ENCODE assay signal across 7 cellular contexts in the genomic region with DNA sequence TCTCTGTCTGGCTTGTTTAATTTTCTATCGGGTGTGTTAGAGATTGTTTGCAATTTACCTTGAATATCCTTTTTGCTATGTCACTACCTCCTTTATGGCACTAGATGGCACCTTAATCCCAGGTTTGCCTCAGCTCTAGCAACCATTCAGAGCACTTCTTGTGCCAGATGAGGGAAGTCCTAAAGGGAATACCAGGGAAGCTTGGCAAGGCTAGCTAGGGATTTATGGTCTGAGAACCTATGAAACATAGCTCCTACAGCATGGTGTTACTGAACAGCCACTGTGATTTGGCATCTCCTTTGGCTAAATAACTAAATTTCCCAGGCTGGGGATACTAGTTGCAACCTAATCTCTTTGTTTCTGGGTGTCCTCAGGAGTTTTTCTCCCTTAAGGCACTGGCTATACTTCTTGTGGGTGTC.
DNase-seq lines count a peak whose midpoint lies in the region; ATAC-seq, FAIRE-seq and TF ChIP-seq lines count a peak whose summit lies in the region.

No MANE protein-coding gene starts in this region.

- peaks cover 0 to 10% (median 4%) of the 10 kb centered on the region in 3 donors for H3K4me1 ChIP-seq in pancreas

- ATAC-seq in GM21576 (IDR thresholded peaks at IDR 0.05; ENCODE audit: unreplicated experiment) (peak; percentile 82), pancreas (peak; percentile 99 to 100 (median 100))
- peak; percentile 89 for ATAC-seq in activated T-cell treated with anti-CD3 and anti-CD28 coated beads, Interleukin-2, amount 50 U/mL, for 72 hours (replicated peaks in 1 of 2)

- peak overlapping the region in 1 of 2 donors; percentile 22 for H3K4me3 Mint-ChIP-seq in activated T-cell treated with anti-CD3 and anti-CD28 coated beads, Interleukin-2, amount 50 U/mL, for 72 hours

- no peak overlapping the region for H3K4me3 ChIP-seq in pancreas

- H3K27ac Mint-ChIP-seq in activated T-cell treated with anti-CD3 and anti-CD28 coated beads, Interleukin-2, amount 50 U/mL, for 72 hours: peak overlapping the region; percentile 93

- H3K36me3 Mint-ChIP-seq in activated T-cell treated with anti-CD3 and anti-CD28 coated beads, Interleukin-2, amount 50 U/mL, for 72 hours (ENCODE audit: insufficient read depth in 2 of 2): peaks cover 1 to 2% of the 10 kb centered on the region in 2 donors

- peaks cover 0 to 3% of the 10 kb centered on the region in 2 donors for H3K9me3 Mint-ChIP-seq in activated T-cell treated with anti-CD3 and anti-CD28 coated beads, Interleukin-2, amount 50 U/mL, for 72 hours

- peak; percentile 40 to 76 (median 65) for TF ChIP-seq CTCF in pancreas (IDR thresholded peaks at IDR 0.05)

- H3K36me3 ChIP-seq in pancreas: no peaks in the 10 kb centered on the region

- H3K27ac ChIP-seq in pancreas: no peak overlapping the region

- no peaks in the 10 kb centered on the region for H3K27me3 Mint-ChIP-seq in activated T-cell treated with anti-CD3 and anti-CD28 coated beads, Interleukin-2, amount 50 U/mL, for 72 hours (ENCODE audit: low read depth)

- FAIRE-seq in pancreas (lab: Jason Lieb, UNC): peak; percentile 97

- WGBS in pancreas, 2 donors: 0 to 3% methylated on average over 1 of the region's 1 CpG

- H3K9me3 ChIP-seq in pancreas: no peaks in the 10 kb centered on the region

- H3K27me3 ChIP-seq in pancreas: peaks cover 0 to 5% (median 0%) of the 10 kb centered on the region in 4 donors

- intact Hi-C loops in pancreas (cut with DNase I): loop anchor here in 2 of 3 donors (5.0 to 10.0 kb wide), 2 partner anchors 324 to 446 kb away; a partner anchor contains a TSS

- peaks cover 12% of the 10 kb centered on the region for H3K4me1 Mint-ChIP-seq in activated T-cell treated with anti-CD3 and anti-CD28 coated beads, Interleukin-2, amount 50 U/mL, for 72 hours (ENCODE audit: low read depth)

- DNase-seq in GM04504 (ENCODE audit: low read depth): peak; percentile 80
- peak; percentile 55 for DNase-seq in HT1080 (ENCODE audit: low read depth)
- DNase-seq in NCI-H82 (lab: John Stamatoyannopoulos, UW): peak; percentile 84
- DNase-seq in activated T-cell treated with anti-CD3 and anti-CD28 coated beads, Interleukin-2, amount 50 U/mL, for 72 hours: peak; percentile 26 to 45
- peak; percentile 56 for DNase-seq in globus pallidus (ENCODE audit: low spot score)
- peak in 3 of 6 donors; percentile 57 to 66 (median 60) for DNase-seq in pancreas
